ENCODE assay signal across 12 cellular contexts in the genomic region with DNA sequence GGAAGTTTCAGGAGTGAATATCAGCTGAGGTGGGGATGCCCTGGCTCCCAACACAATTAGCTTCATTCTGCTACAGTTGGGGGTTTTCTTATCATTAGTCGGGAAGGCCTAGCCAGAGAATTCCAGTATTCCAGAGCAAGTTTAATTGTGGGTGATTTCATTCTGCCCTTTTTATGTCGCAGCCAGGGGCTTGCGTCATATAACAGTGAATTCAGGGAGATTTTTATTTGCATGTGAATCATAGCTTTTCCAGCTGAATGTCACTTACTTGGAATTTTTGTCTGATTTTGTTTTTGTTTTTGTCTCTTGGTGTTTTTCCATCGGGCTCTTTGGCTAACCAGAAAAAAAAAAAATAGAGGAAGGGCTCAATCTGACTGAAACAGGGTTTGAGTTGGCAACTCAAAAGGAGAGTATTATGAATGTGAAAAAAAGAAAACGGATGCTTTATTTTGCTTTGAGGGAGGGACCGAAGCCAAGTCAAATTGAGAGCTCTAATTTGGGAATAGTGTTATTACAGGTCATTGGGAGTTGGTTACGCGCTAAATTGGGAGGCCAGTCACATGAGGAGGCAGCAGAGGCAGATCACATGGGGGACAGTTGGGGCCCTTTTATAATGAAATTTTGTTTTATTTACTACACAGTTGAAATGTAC.
A peak's percentile ranks its signal among the peaks of the same experiment; 100 is the strongest.
DNase-seq lines count a peak whose midpoint lies in the region; ATAC-seq and TF ChIP-seq lines count a peak whose summit lies in the region.
"Had no signal": no experiment of that assay in that cellular context is flagged by ENCODE, and none has a peak within 500 bp of the region (broad histone marks: within the 10 kb centered on the region; RNA-seq: fewer than 3 reads in every experiment).

No MANE protein-coding gene starts in this region.

- TF ChIP-seq CTCF in AG04450 (IDR thresholded peaks at IDR 0.05; ENCODE audit: low read depth, low read length) (no peak), fibroblast of villous mesenchyme (IDR thresholded peaks at IDR 0.05; ENCODE audit: insufficient read depth, low read depth, low read length) (no peak), OCI-LY7 (conservative IDR thresholded peaks at IDR 0.05; ENCODE audit: low read length) (no peak)

- DNase-seq in AG04450 (ENCODE audit: low read depth, low spot score) (peak; percentile 47), T1000 (lab: John Stamatoyannopoulos, UW) (peak; percentile 43), fibroblast of villous mesenchyme (ENCODE audit: low read depth) (peak; percentile 93), pons (ENCODE audit: low spot score) (peak; percentile 72), OCI-LY7 (ENCODE audit: low spot score) (no peak)
- no peak for DNase-seq in NK-92 treated with Interleukin-12 subunit alpha and Interleukin-12 subunit beta, amount 100 ng/mL, for 24 hours (lab: John Stamatoyannopoulos, UW)
- DNase-seq in stimulated activated CD4-positive, alpha-beta T cell treated with anti-CD3 and anti-CD28 coated beads, Interleukin-1b, Interleukin-23, amount 100 ng/mL, for 48 hours = no peak
- DNase-seq: CD8-positive, alpha-beta memory T cell; glutamatergic neuron; NCI-H774 had no signal

- POLR2A ChIA-PET in AG04450 (lab: Yijun Ruan, JAX) = interaction anchor here (0.6 to 4.4 kb wide), 3 partner anchors 44 to 120 kb away, joined by 3 to 26 read pairs (median 3); a partner anchor contains a TSS
- POLR2A ChIA-PET in OCI-LY7 (lab: Charles Lee) = interaction anchor here (0.7 to 1.5 kb wide), 4 partner anchors 14 to 789 kb away, joined by 3 to 4 read pairs (median 3); no protein-coding TSS in a partner anchor

- H3K4me1 ChIP-seq in OCI-LY7 (ENCODE audit: insufficient read depth, low read length, poor library complexity, severe bottlenecking) = no peaks in the 10 kb centered on the region

- no peaks in the 10 kb centered on the region for H3K27me3 ChIP-seq in AG04450 (ENCODE audit: control insufficient read depth, insufficient read depth, low read length)

- H3K4me2 ChIP-seq in OCI-LY7 (ENCODE audit: low read length) = no peak overlapping the region

- peak overlapping the region; percentile 84 for H3K27ac ChIP-seq in AG04450 (ENCODE audit: low read depth, low read length)
- H3K27ac ChIP-seq in OCI-LY7 (ENCODE audit: low read depth, low read length, poor library complexity, severe bottlenecking) = no peak overlapping the region
- H3K27ac ChIP-seq: HL-60 had no signal

- CTCF ChIA-PET in AG04450 (lab: Charles Lee) = interaction anchor here (0.7 to 2.3 kb wide), 6 partner anchors 43 to 1054 kb away, joined by 3 to 13 read pairs (median 4); a partner anchor contains a TSS
- CTCF ChIA-PET in OCI-LY7 (lab: Charles Lee; ENCODE audit: unreplicated experiment) = no interaction called here

- no TSS peak for BruUV-seq in OCI-LY7 (replicated peaks; lab: Mats Ljungman, UMichigan)

- H3K36me3 ChIP-seq in OCI-LY7 (ENCODE audit: insufficient read depth, low read length) = no peaks in the 10 kb centered on the region

- ATAC-seq in HG02885 (IDR thresholded peaks at IDR 0.05; ENCODE audit: poor library complexity, unreplicated experiment) = no peak

- no peaks in the 10 kb centered on the region for H3K79me2 ChIP-seq in OCI-LY7 (ENCODE audit: insufficient read depth, low read depth, low read length)

- intact Hi-C loops in OCI-LY7 (cut with micrococcal nuclease; ENCODE audit: unreplicated experiment) = no loop called here

- H3K9me3 ChIP-seq in AG04450 (ENCODE audit: control insufficient read depth, insufficient read depth, low read length) (no peaks in the 10 kb centered on the region), OCI-LY7 (ENCODE audit: low read length) (no peaks in the 10 kb centered on the region)

- H2AFZ ChIP-seq in OCI-LY7 (ENCODE audit: low read length) = no peak overlapping the region

- H3K4me3 ChIP-seq in AG04450 (ENCODE audit: low read depth, low read length) = no peak overlapping the region
- H3K4me3 ChIP-seq in fibroblast of villous mesenchyme (ENCODE audit: low read depth, low read length) = no peak overlapping the region
- H3K4me3 ChIP-seq in OCI-LY7 (ENCODE audit: low read depth, low read length, poor library complexity, severe bottlenecking) = no peak overlapping the region

- no peaks in the 10 kb centered on the region for H4K20me1 ChIP-seq in OCI-LY7 (ENCODE audit: insufficient read depth, low read length)

- no peaks in the 10 kb centered on the region for H3K9me2 ChIP-seq in OCI-LY7 (ENCODE audit: insufficient read depth, low read length)

Comparison
In these comparisons a context has a peak if more than half of its experiments do, and no peak if none do; other contexts are left out.
1. DNase-seq: peak in AG04450 (single experiment), T1000 (single experiment), fibroblast of villous mesenchyme (single experiment) and pons (single experiment); none in OCI-LY7 (single experiment), NK-92 treated with Interleukin-12 subunit alpha and Interleukin-12 subunit beta, amount 100 ng/mL, for 24 hours (single experiment) and stimulated activated CD4-positive, alpha-beta T cell treated with anti-CD3 and anti-CD28 coated beads, Interleukin-1b, Interleukin-23, amount 100 ng/mL, for 48 hours (single experiment).